ENCODE assay signal across 1 cellular context in genomic region chr17:1829579-1830257, GRCh38.
A peak's percentile ranks its signal among the peaks of the same experiment; 100 is the strongest.
TF ChIP-seq lines count a peak whose summit lies in the region.

TSS of gene RPA1 (plus strand) at chr17:1830005. CDS start at chr17:1830094, 89 bp downstream.
TSS of gene SMYD4 (minus strand) at chr17:1829902. CDS start at chr17:1827994, 1,908 bp downstream.

TF ChIP-seq in HepG2, 621 proteins besides CTCF, POLR2A, EP300 and RAD21 (continued from another document and continues in another):
- TF ChIP-seq ZSCAN5A (CRISPR knock-in tag; IDR thresholded peaks at IDR 0.05; ENCODE audit: borderline replicate concordance), result no peak
- no peak for TF ChIP-seq ZBTB40 (IDR thresholded peaks at IDR 0.05)
- no peak for TF ChIP-seq ZBTB40 (CRISPR knock-in tag; IDR thresholded peaks at IDR 0.05)
- TF ChIP-seq ZNF17 (CRISPR knock-in tag; IDR thresholded peaks at IDR 0.05), result no peak
- TF ChIP-seq KAT7 (CRISPR knock-in tag; IDR thresholded peaks at IDR 0.05; ENCODE audit: borderline replicate concordance), result peak; percentile 40; the same call in 1 of the 2 replicates
- TF ChIP-seq ZBTB37 (CRISPR knock-in tag; IDR thresholded peaks at IDR 0.05), result no peak
- no peak for TF ChIP-seq CEBPB (IDR thresholded peaks at IDR 0.05; ENCODE audit: borderline replicate concordance, low read depth, low read length)
- no peak for TF ChIP-seq HNF1A (IDR thresholded peaks at IDR 0.05; ENCODE audit: low read depth)
- TF ChIP-seq HNF1A (CRISPR knock-in tag; IDR thresholded peaks at IDR 0.05; ENCODE audit: borderline replicate concordance), result no peak
- TF ChIP-seq CEBPG (CRISPR knock-in tag; IDR thresholded peaks at IDR 0.05), result no peak
- 0 out of 2 replicates have a peak, but pooled peaks have one; percentile 69 for TF ChIP-seq SNAI1 (CRISPR knock-in tag; IDR thresholded peaks at IDR 0.05; ENCODE audit: borderline replicate concordance)
- TF ChIP-seq ZNF530 (CRISPR knock-in tag; IDR thresholded peaks at IDR 0.05; ENCODE audit: low read depth), result no peak
- TF ChIP-seq ZNF780A (CRISPR knock-in tag; IDR thresholded peaks at IDR 0.05), result no peak
- TF ChIP-seq PATZ1 (CRISPR knock-in tag; IDR thresholded peaks at IDR 0.05), result no peak
- TF ChIP-seq ZBTB14 (CRISPR knock-in tag; IDR thresholded peaks at IDR 0.05), result peak; percentile 86
- no peak for TF ChIP-seq ZNF75D (CRISPR knock-in tag; IDR thresholded peaks at IDR 0.05; ENCODE audit: borderline replicate concordance)
- TF ChIP-seq ZFP36 (IDR thresholded peaks at IDR 0.05; ENCODE audit: borderline replicate concordance, low read depth, low read length, partially characterized antibody), result no peak
- no peak for TF ChIP-seq RARG (CRISPR knock-in tag; IDR thresholded peaks at IDR 0.05; ENCODE audit: low read depth)
- TF ChIP-seq GMEB2 (CRISPR knock-in tag; IDR thresholded peaks at IDR 0.05; ENCODE audit: low read depth), result peak; percentile 81
- TF ChIP-seq ZNF333 (CRISPR knock-in tag; IDR thresholded peaks at IDR 0.05; ENCODE audit: borderline replicate concordance), result peak; percentile 88; the same call in 1 of the 2 replicates
- no peak for TF ChIP-seq ZNF225 (CRISPR knock-in tag; IDR thresholded peaks at IDR 0.05)
- TF ChIP-seq FOXP4 (CRISPR knock-in tag; IDR thresholded peaks at IDR 0.05), result no peak; the same call in 1 of the 2 replicates
- no peak for TF ChIP-seq NFATC3 (CRISPR knock-in tag; IDR thresholded peaks at IDR 0.05)
- no peak for TF ChIP-seq ETV5 (CRISPR knock-in tag; IDR thresholded peaks at IDR 0.05; ENCODE audit: borderline replicate concordance)
- TF ChIP-seq POLR2G (IDR thresholded peaks at IDR 0.05; ENCODE audit: low read depth, low read length), result peak; percentile 86
- TF ChIP-seq THAP11 (CRISPR knock-in tag; IDR thresholded peaks at IDR 0.05), result peak; percentile 80; the same call in 1 of the 2 replicates
- TF ChIP-seq ZNF44 (CRISPR knock-in tag; IDR thresholded peaks at IDR 0.05), result no peak
- TF ChIP-seq TEAD3 (CRISPR knock-in tag; optimal IDR thresholded peaks at IDR 0.05; ENCODE audit: borderline replicate concordance), result no peak
- TF ChIP-seq RXRA (CRISPR knock-in tag; IDR thresholded peaks at IDR 0.05), result no peak
- no peak for TF ChIP-seq SNAPC5 (CRISPR knock-in tag; IDR thresholded peaks at IDR 0.05; ENCODE audit: borderline replicate concordance)
